Comparison of ENCODE assay signal across 26 cellular contexts in the genomic region with DNA sequence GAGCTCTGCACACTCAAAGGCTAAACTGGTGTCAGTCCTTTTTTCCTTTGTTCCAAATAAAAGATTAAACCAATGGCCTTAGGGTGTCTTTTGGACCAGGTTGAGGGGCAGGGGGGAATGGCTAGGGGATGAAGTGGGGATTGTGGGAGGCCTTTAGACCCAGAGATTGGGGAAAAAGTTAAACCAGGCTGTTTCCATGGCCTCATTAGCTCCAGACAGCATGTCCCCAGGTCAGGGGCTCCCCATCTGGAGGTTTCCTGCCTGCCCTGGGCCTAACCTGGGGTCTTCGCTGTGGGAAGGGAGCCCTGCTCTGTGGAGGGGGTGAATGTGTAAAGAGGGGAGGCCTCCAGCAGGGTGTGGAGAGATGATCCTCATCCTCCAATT. TPM values are rescaled to one million over a fixed set of nuclear protein-coding genes. Genes with fewer than 3 reads are reported as not detected.
"Had no signal": no experiment of that assay in that cellular context is flagged by ENCODE, and none has a peak within 500 bp of the region (broad histone marks: within the 10 kb centered on the region; RNA-seq: fewer than 3 reads in every experiment).

No MANE protein-coding gene starts in this region.

- H3K4me3 ChIP-seq: spleen, tibial nerve had no signal

- H3K4me1 ChIP-seq: spleen had no signal

- DNase-seq: activated B cell treated with CpG ODN at 0.5 μM for 24 hours; activated CD4-positive, alpha-beta T cell treated with anti-CD3 and anti-CD28 coated beads, Interleukin-2, amount 50 U/mL, for 1 hour; activated CD8-positive, alpha-beta T cell treated with anti-CD3 and anti-CD28 coated beads for 36 hours; activated naive CD4-positive, alpha-beta T cell treated with anti-CD3 and anti-CD28 coated beads for 36 hours; activated naive CD8-positive, alpha-beta T cell treated with anti-CD3 and anti-CD28 coated beads, Interleukin-2, amount 10 ng/mL, durations not matched to agents 7 days and 5 days; activated T-cell treated with anti-CD3 and anti-CD28 coated beads, Interleukin-2, amount 50 U/mL, for 4 hours; brain microvascular endothelial cell; caudate nucleus; cortex of kidney; head of caudate nucleus; hippocampal formation; left cardiac atrium; mammary epithelial cell; naive B cell; right cardiac atrium; spleen; stimulated activated naive CD4-positive, alpha-beta T cell treated with Interleukin-2 at 50 U/mL for 16 hours; SW 1271; T-helper 9 cell had no signal

- H3K4me3 Mint-ChIP-seq: activated B cell treated with CpG ODN at 0.5 μM for 24 hours; activated CD8-positive, alpha-beta T cell treated with anti-CD3 and anti-CD28 coated beads for 36 hours; activated naive CD4-positive, alpha-beta T cell treated with anti-CD3 and anti-CD28 coated beads for 36 hours; activated naive CD8-positive, alpha-beta T cell treated with anti-CD3 and anti-CD28 coated beads, Interleukin-2, amount 10 ng/mL, durations not matched to agents 7 days and 5 days; activated T-cell treated with anti-CD3 and anti-CD28 coated beads, Interleukin-2, amount 50 U/mL, for 4 hours; mesothelial cell of epicardium; T-helper 1 cell treated with Interleukin-12 subunit alpha and Interleukin-12 subunit beta and Interleukin-4 antibody, amounts not matched to agents 30 μg/mL and 1 μg/mL, for 36 hours had no signal

- H3K36me3 Mint-ChIP-seq: naive B cell had no signal

- ATAC-seq: activated CD8-positive, alpha-beta T cell treated with anti-CD3 and anti-CD28 coated beads for 36 hours; activated T-cell treated with anti-CD3 and anti-CD28 coated beads, Interleukin-2, amount 50 U/mL, for 4 hours; esophagus mucosa; left cardiac atrium; right cardiac atrium had no signal

- H3K27me3 ChIP-seq: brain microvascular endothelial cell, spleen, tibial nerve had no signal

- H3K9me3 Mint-ChIP-seq: activated B cell treated with CpG ODN at 0.5 μM for 24 hours; activated CD8-positive, alpha-beta T cell treated with anti-CD3 and anti-CD28 coated beads for 36 hours; activated naive CD4-positive, alpha-beta T cell treated with anti-CD3 and anti-CD28 coated beads for 36 hours; activated naive CD8-positive, alpha-beta T cell treated with anti-CD3 and anti-CD28 coated beads, Interleukin-2, amount 10 ng/mL, durations not matched to agents 7 days and 5 days; activated T-cell treated with anti-CD3 and anti-CD28 coated beads, Interleukin-2, amount 50 U/mL, for 4 hours; activated T-helper 2 cell treated with anti-CD3 and anti-CD28 coated beads, Interferon-gamma antibody, Interleukin-2, Interleukin-4, amounts not matched to agents 10 μg/mL and 5 μg/mL and 100 μg/mL, durations not matched to agents 14 hours and 24 hours and 36 hours; mesothelial cell of epicardium; naive B cell; T-helper 1 cell treated with Interleukin-12 subunit alpha and Interleukin-12 subunit beta and Interleukin-4 antibody, amounts not matched to agents 30 μg/mL and 1 μg/mL, for 36 hours had no signal

- H3K9me3 ChIP-seq: spleen, tibial nerve had no signal

- H3K27me3 Mint-ChIP-seq: activated B cell treated with CpG ODN at 0.5 μM for 24 hours; activated CD8-positive, alpha-beta T cell treated with anti-CD3 and anti-CD28 coated beads for 36 hours; activated naive CD8-positive, alpha-beta T cell treated with anti-CD3 and anti-CD28 coated beads, Interleukin-2, amount 10 ng/mL, durations not matched to agents 7 days and 5 days had no signal

- H3K27ac ChIP-seq: brain microvascular endothelial cell, spleen, tibial nerve had no signal

- H3K27ac Mint-ChIP-seq: activated B cell treated with CpG ODN at 0.5 μM for 24 hours; activated CD8-positive, alpha-beta T cell treated with anti-CD3 and anti-CD28 coated beads for 36 hours; activated naive CD4-positive, alpha-beta T cell treated with anti-CD3 and anti-CD28 coated beads for 36 hours; activated naive CD8-positive, alpha-beta T cell treated with anti-CD3 and anti-CD28 coated beads, Interleukin-2, amount 10 ng/mL, durations not matched to agents 7 days and 5 days; activated T-helper 2 cell treated with anti-CD3 and anti-CD28 coated beads, Interferon-gamma antibody, Interleukin-2, Interleukin-4, amounts not matched to agents 10 μg/mL and 5 μg/mL and 100 μg/mL, durations not matched to agents 14 hours and 24 hours and 36 hours; naive B cell; T-helper 1 cell treated with Interleukin-12 subunit alpha and Interleukin-12 subunit beta and Interleukin-4 antibody, amounts not matched to agents 30 μg/mL and 1 μg/mL, for 36 hours had no signal

- H3K4me1 Mint-ChIP-seq: activated B cell treated with CpG ODN at 0.5 μM for 24 hours; activated naive CD8-positive, alpha-beta T cell treated with anti-CD3 and anti-CD28 coated beads, Interleukin-2, amount 10 ng/mL, durations not matched to agents 7 days and 5 days; mesothelial cell of epicardium; naive B cell had no signal

RNA-seq across cellular contexts. Expression of a gene that starts 14.5 kb away (rescaled TPM):
- total RNA-seq: activated B cell treated with CpG ODN at 0.5 μM for 24 hours; activated naive CD4-positive, alpha-beta T cell treated with anti-CD3 and anti-CD28 coated beads for 36 hours; activated naive CD8-positive, alpha-beta T cell treated with anti-CD3 and anti-CD28 coated beads, Interleukin-2, amount 10 ng/mL, durations not matched to agents 7 days and 5 days; activated T-cell treated with anti-CD3 and anti-CD28 coated beads, Interleukin-2, amount 50 U/mL, for 4 hours; astrocyte; chondrocyte; tibial nerve had no signal
